In the genomic region with DNA sequence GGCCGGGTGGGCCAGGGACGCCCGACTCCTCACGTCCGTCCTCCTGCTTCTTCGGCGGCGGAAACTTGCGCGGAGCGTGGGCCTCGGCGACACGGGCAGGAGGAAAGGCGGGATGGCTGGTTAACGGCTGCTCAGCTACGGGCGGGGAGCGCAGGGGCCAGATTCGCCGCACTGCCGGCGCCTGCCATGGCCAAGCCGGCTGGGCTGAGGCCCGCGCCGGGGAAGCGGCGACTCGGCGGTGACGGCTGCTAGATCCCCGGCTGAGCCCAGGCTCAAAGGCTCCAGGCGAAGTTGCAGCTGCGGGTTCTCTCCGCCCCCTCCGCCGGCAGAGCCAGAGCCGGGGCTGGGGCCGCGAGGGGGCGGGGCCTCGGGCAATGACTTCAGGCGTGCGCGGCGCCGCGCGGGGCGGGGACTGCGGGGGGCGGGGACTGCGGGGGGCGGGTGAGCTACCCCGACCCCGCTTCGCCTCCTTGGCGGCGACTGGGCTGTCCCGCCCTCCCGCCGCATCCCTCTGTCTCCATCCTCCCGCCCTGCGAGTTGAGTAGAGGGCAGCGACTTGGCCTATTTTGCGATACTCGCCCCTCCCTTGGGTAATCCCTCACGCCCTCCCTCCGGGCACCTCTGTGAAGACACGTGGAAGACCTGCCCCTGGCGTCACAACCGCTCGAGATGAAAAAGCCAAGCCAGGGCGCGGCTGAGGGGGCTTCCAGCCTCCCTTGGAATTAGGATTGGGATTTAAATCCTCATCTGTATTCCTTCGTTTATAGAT, we compare ENCODE assay signal across 9 cellular contexts. TPM values are rescaled to one million over a fixed set of nuclear protein-coding genes. Genes with fewer than 3 reads are reported as not detected.
DNase-seq lines count a peak whose midpoint lies in the region; ATAC-seq, FAIRE-seq and TF ChIP-seq lines count a peak whose summit lies in the region.
"Had no signal": no experiment of that assay in that cellular context is flagged by ENCODE, and none has a peak within 500 bp of the region (broad histone marks: within the 10 kb centered on the region; RNA-seq: fewer than 3 reads in every experiment).

CEP85L (minus strand) TSS at position 310 of the 769 bp plus-strand sequence. CDS start 322 bp downstream, outside the sequence.

- peak within 1 kb of the TSS; percentile 91 for H3K4me3 Mint-ChIP-seq in central memory CD8-positive, alpha-beta T cell

- H3K9me3 Mint-ChIP-seq in central memory CD8-positive, alpha-beta T cell, result no peaks in the 10 kb centered on the region

- TF ChIP-seq CTCF in keratinocyte (optimal IDR thresholded peaks at IDR 0.05 in 1 of 3, IDR thresholded peaks at IDR 0.05 in 1 of 3, conservative IDR thresholded peaks at IDR 0.05 in 1 of 3; ENCODE audit: extremely low read depth in 1 of 3, insufficient read depth in 2 of 3, low read length in 3 of 3), result no peak

- peaks cover 12% of the 10 kb centered on the region for H3K4me1 ChIP-seq in keratinocyte (ENCODE audit: control insufficient read depth, extremely low read depth, insufficient read depth, low read length)

- peak within 1 kb of the TSS; percentile 96 for H3K4me2 ChIP-seq in keratinocyte (ENCODE audit: control insufficient read depth, extremely low read depth, insufficient read depth, low read depth, low read length)

- TF ChIP-seq POLR2A in GM19099 (IDR thresholded peaks at IDR 0.05; ENCODE audit: extremely low read depth, insufficient read length, low read depth), result peak; percentile 73

- no peaks in the 10 kb centered on the region for H3K9me1 ChIP-seq in keratinocyte (ENCODE audit: control insufficient read depth, extremely low read depth, insufficient read depth, low read length)

- peak within 1 kb of the TSS; percentile 90 for H3K27ac Mint-ChIP-seq in central memory CD8-positive, alpha-beta T cell (ENCODE audit: low read depth)

- H3K27ac ChIP-seq in keratinocyte (ENCODE audit: control insufficient read depth, insufficient read depth, low read length), result peak within 1 kb of the TSS; percentile 61

- peak within 1 kb of the TSS; percentile 82 for H3K9ac ChIP-seq in keratinocyte (ENCODE audit: control insufficient read depth, extremely low read depth, insufficient read depth, low read length)

- no peaks in the 10 kb centered on the region for H3K36me3 ChIP-seq in keratinocyte (ENCODE audit: control insufficient read depth in 2 of 2, extremely low read depth in 1 of 2, insufficient read depth in 2 of 2, low read length in 2 of 2)

- H4K20me1 ChIP-seq in keratinocyte (ENCODE audit: control insufficient read depth, extremely low read depth, insufficient read depth, low read length), result no peaks in the 10 kb centered on the region

- H3K79me2 ChIP-seq in keratinocyte (ENCODE audit: control insufficient read depth, insufficient read depth, low read length), result peaks cover 32% of the 10 kb centered on the region

- H3K36me3 Mint-ChIP-seq in central memory CD8-positive, alpha-beta T cell (ENCODE audit: insufficient read depth), result peaks cover 12% of the 10 kb centered on the region

- ATAC-seq in HG03378 (IDR thresholded peaks at IDR 0.05; ENCODE audit: unreplicated experiment), result peak; percentile 71
- peak; percentile 92 to 94 for ATAC-seq in activated CD4-positive, CD25-positive, alpha-beta regulatory T cell treated with anti-CD3 and anti-CD28 coated beads, Interleukin-2, amount 50 U/mL, for 24 hours
- ATAC-seq in central memory CD8-positive, alpha-beta T cell (replicated peaks; ENCODE audit: extremely low read depth, poor library complexity, severe bottlenecking), result peak; percentile 92

- H3K4me1 Mint-ChIP-seq in central memory CD8-positive, alpha-beta T cell, result peaks cover 39% of the 10 kb centered on the region

- FAIRE-seq in keratinocyte (lab: Jason Lieb, UNC), result no peak
- FAIRE-seq: TTC549 had no signal

- peak within 1 kb of the TSS; percentile 82 to 96 (median 89) for H3K4me3 ChIP-seq in keratinocyte (ENCODE audit: control insufficient read depth in 2 of 3, extremely low read depth in 1 of 3, insufficient read depth in 2 of 3, low read depth in 1 of 3, low read length in 3 of 3)

- H3K9me3 ChIP-seq in keratinocyte (ENCODE audit: control insufficient read depth, low read depth, low read length), result no peaks in the 10 kb centered on the region

- dilution Hi-C loops in keratinocyte (cut with MboI; ENCODE audit: extremely low pct_ligation_motif_present, low sequenced_read_pairs), result no loop called here

- H2AFZ ChIP-seq in keratinocyte (ENCODE audit: control insufficient read depth, low read length), result peak within 1 kb of the TSS; percentile 89

- DNase-seq in AG20443 (ENCODE audit: low spot score) (peak; percentile 98), NCI-H446 treated with DMSO at 0.1 percent for 48 hours (lab: John Stamatoyannopoulos, UW) (peak; percentile 87), keratinocyte (ENCODE audit: low read depth, low spot score) (no peak)
- DNase-seq in central memory CD8-positive, alpha-beta T cell (ENCODE audit: low spot score in 2 of 2), result peak; percentile 69 to 76
- peak; percentile 82 to 89 for DNase-seq in stimulated activated CD4-positive, alpha-beta T cell treated with anti-CD3 and anti-CD28 coated beads, Interleukin-15, amount 100 ng/mL, for 1 hour (ENCODE audit: low read depth in 1 of 2, low spot score in 1 of 2)

- H3K27me3 ChIP-seq in keratinocyte (ENCODE audit: control insufficient read depth, extremely low read depth, insufficient read depth, low read length), result no peaks in the 10 kb centered on the region

- no peaks in the 10 kb centered on the region for H3K27me3 Mint-ChIP-seq in central memory CD8-positive, alpha-beta T cell

RNA-seq across cellular contexts. Expression of gene CEP85L, which starts in this region (rescaled TPM):
- polyA plus RNA-seq in keratinocyte, result 1.4 to 3.5 TPM (median 1.6 TPM) in 3 replicates
- polyA plus RNA-seq in keratinocyte (2011; ENCODE audit: low read depth), result 1.4 TPM
- 0.61 and 1.5 TPM in 2 replicates for polyA plus RNA-seq in keratinocyte (2011; cell fraction: cytosol; rRNA removed)
- polyA plus RNA-seq in keratinocyte (2011; cell fraction: nucleus; rRNA removed), result 3.0 and 4.2 TPM in 2 replicates
- polyA plus RNA-seq in keratinocyte (2012; ENCODE audit: low replicate concordance), result 0.72 and 1.8 TPM in 2 replicates
- polyA minus RNA-seq in keratinocyte, result 8.6 to 25.3 TPM (median 10.1 TPM) in 3 replicates
- 6.5 TPM for polyA minus RNA-seq in keratinocyte (2011; cell fraction: cytosol; rRNA and poly(A)+ RNA removed)
- polyA minus RNA-seq in keratinocyte (2011; cell fraction: nucleus; rRNA and poly(A)+ RNA removed), result 15.5 and 28.3 TPM in 2 replicates
